ENCODE assay signal across 24 cellular contexts in the genomic region with DNA sequence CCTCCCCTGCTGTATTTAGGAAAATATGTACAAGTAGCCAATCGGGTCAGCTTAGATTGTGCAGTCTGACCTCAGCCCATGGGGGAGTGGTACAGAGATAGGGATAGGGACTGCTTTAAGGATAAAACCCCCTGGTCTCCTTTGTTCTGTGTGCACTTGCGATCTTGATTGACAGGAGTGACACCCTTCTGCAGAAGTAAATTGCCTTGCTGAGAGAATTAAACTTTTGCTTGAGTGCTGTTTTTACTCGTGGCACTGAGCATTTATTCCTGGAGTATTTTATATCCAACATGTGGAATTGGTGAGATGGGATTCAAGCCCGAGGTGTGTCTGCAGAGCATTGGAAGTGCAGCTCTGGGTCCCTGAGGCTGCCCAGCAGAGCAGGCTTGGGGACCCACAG.
"Had no signal": no experiment of that assay in that cellular context is flagged by ENCODE, and none has a peak within 500 bp of the region (broad histone marks: within the 10 kb centered on the region; RNA-seq: fewer than 3 reads in every experiment).

No MANE protein-coding gene starts in this region.

- H3K36me3 Mint-ChIP-seq: mesothelial cell of epicardium had no signal

- H3K27me3 ChIP-seq: dorsolateral prefrontal cortex, gastroesophageal sphincter had no signal

- ATAC-seq: foreskin keratinocyte, gastroesophageal sphincter, heart right ventricle, left cardiac atrium, left lung, left ventricle myocardium superior, lower lobe of right lung, mucosa of descending colon had no signal

- H3K4me3 ChIP-seq: coronary artery, dorsolateral prefrontal cortex, esophagus muscularis mucosa, gastroesophageal sphincter, heart right ventricle, left lung, lower lobe of right lung, mucosa of descending colon had no signal

- H3K36me3 ChIP-seq: esophagus muscularis mucosa, gastroesophageal sphincter, heart right ventricle, left lung, lower lobe of right lung had no signal

- FAIRE-seq: endothelial cell of umbilical vein, frontal cortex, islet of Langerhans, keratinocyte had no signal

- H3K4me1 ChIP-seq: foreskin keratinocyte had no signal

- DNase-seq: dermis blood vessel endothelial cell; dorsolateral prefrontal cortex; effector CD4-positive, alpha-beta T cell; effector memory CD4-positive, alpha-beta T cell; foreskin keratinocyte; glutamatergic neuron; head of caudate nucleus; heart right ventricle; hippocampal formation; left cardiac atrium; left lung; left ventricle myocardium superior; lower lobe of right lung; mesenchymal stem cell; mucosa of descending colon; naive B cell had no signal

- H3K4me3 Mint-ChIP-seq: mesothelial cell of epicardium, naive B cell had no signal

- H3K27ac Mint-ChIP-seq: mesothelial cell of epicardium, naive B cell had no signal

- H3K27ac ChIP-seq: coronary artery, dorsolateral prefrontal cortex, esophagus muscularis mucosa, foreskin keratinocyte, gastroesophageal sphincter, heart right ventricle, left lung, lower lobe of right lung had no signal

- H3K9me3 ChIP-seq: lower lobe of right lung had no signal
